Comparison of ENCODE assay signal across 26 cellular contexts in genomic region chr13:22929391-22930126, GRCh38.
"Had no signal": no experiment of that assay in that cellular context is flagged by ENCODE, and none has a peak within 500 bp of the region (broad histone marks: within the 10 kb centered on the region; RNA-seq: fewer than 3 reads in every experiment).

No MANE protein-coding gene starts in this region.

- ATAC-seq: left colon; naive thymus-derived CD4-positive, alpha-beta T cell; psoas muscle; right cardiac atrium; stimulated activated naive B cell treated with anti-CD40 and anti-IgM and Interleukin-4, amounts not matched to agents 10 μg/mL and 1 μg/mL and 100 μg/mL, for 72 hours; upper lobe of right lung had no signal

- H3K27me3 ChIP-seq: ovary, sigmoid colon, tibial nerve, upper lobe of right lung had no signal

- H3K27ac ChIP-seq: coronary artery, ovary, psoas muscle, sigmoid colon, skin epidermis, thoracic aorta, tibial nerve, upper lobe of right lung had no signal

- H3K4me3 ChIP-seq: coronary artery, lung, ovary, psoas muscle, sigmoid colon, skin epidermis, thoracic aorta, tibial nerve, upper lobe of right lung had no signal

- DNase-seq: dermis blood vessel endothelial cell; effector memory CD4-positive, alpha-beta T cell; erythroblast; foreskin melanocyte; glutamatergic neuron; hypothalamus; immature natural killer cell; islet precursor cell; kidney glomerular epithelial cell; left colon; naive thymus-derived CD4-positive, alpha-beta T cell; nucleus accumbens; ovary; posterior cingulate gyrus; psoas muscle; right cardiac atrium; sigmoid colon; stimulated activated CD4-positive, alpha-beta T cell treated with anti-CD3 and anti-CD28 coated beads, Interleukin-15, amount 100 ng/mL, for 24 hours; stimulated activated CD4-positive, alpha-beta T cell treated with anti-CD3 and anti-CD28 coated beads, Interleukin-2, amount 100 ng/mL, for 48 hours; stimulated activated naive B cell treated with anti-CD40 and anti-IgM and Interleukin-4, amounts not matched to agents 10 μg/mL and 1 μg/mL and 100 μg/mL, for 72 hours; upper lobe of right lung had no signal

- H3K36me3 ChIP-seq: ovary, sigmoid colon, thoracic aorta, tibial nerve, upper lobe of right lung had no signal

- H3K9me3 ChIP-seq: ovary, psoas muscle, sigmoid colon, thoracic aorta, tibial nerve, upper lobe of right lung had no signal

- H3K4me1 ChIP-seq: psoas muscle, upper lobe of right lung had no signal
